In genomic region chr1:153684892-153685291, GRCh38 we compare ENCODE assay signal across 23 cellular contexts. TPM values are rescaled to one million over a fixed set of nuclear protein-coding genes. Genes with fewer than 3 reads are reported as not detected.
"Had no signal": no experiment of that assay in that cellular context is flagged by ENCODE, and none has a peak within 500 bp of the region (broad histone marks: within the 10 kb centered on the region; RNA-seq: fewer than 3 reads in every experiment).

No MANE protein-coding gene starts in this region.

- H3K4me3 Mint-ChIP-seq: mesothelial cell of epicardium; naive B cell; stimulated activated effector memory CD8-positive, alpha-beta T cell treated with anti-CD3 and anti-CD28 coated beads, Interleukin-12 subunit alpha, Interleukin-12 subunit beta, amount 100 ng/mL, for 72 hours had no signal

- H3K4me1 ChIP-seq: foreskin keratinocyte, psoas muscle had no signal

- H3K36me3 ChIP-seq: sigmoid colon had no signal

- H3K36me3 Mint-ChIP-seq: stimulated activated effector memory CD8-positive, alpha-beta T cell treated with anti-CD3 and anti-CD28 coated beads, Interleukin-12 subunit alpha, Interleukin-12 subunit beta, amount 100 ng/mL, for 72 hours had no signal

- H3K4me3 ChIP-seq: coronary artery, esophagus muscularis mucosa, heart right ventricle, mucosa of descending colon, psoas muscle, sigmoid colon, stomach, tibial artery, upper lobe of left lung had no signal

- H3K9me3 Mint-ChIP-seq: mesothelial cell of epicardium; naive B cell; stimulated activated effector memory CD8-positive, alpha-beta T cell treated with anti-CD3 and anti-CD28 coated beads, Interleukin-12 subunit alpha, Interleukin-12 subunit beta, amount 100 ng/mL, for 72 hours had no signal

- H3K9me3 ChIP-seq: esophagus muscularis mucosa, heart right ventricle, mucosa of descending colon, psoas muscle, sigmoid colon, stomach, tibial artery, upper lobe of left lung had no signal

- ATAC-seq: foreskin keratinocyte; heart right ventricle; left lobe of liver; mucosa of descending colon; psoas muscle; right cardiac atrium; stimulated activated effector memory CD8-positive, alpha-beta T cell treated with anti-CD3 and anti-CD28 coated beads, Interleukin-12 subunit alpha, Interleukin-12 subunit beta, amount 100 ng/mL, for 72 hours had no signal

- H3K27ac ChIP-seq: coronary artery, esophagus muscularis mucosa, foreskin keratinocyte, heart right ventricle, psoas muscle, sigmoid colon, stomach, tibial artery had no signal

- DNase-seq: dermis blood vessel endothelial cell; effector memory CD4-positive, alpha-beta T cell; foreskin keratinocyte; glutamatergic neuron; heart right ventricle; hypothalamus; mesenchymal stem cell; mucosa of descending colon; naive B cell; psoas muscle; right cardiac atrium; sigmoid colon; stimulated activated CD4-positive, alpha-beta T cell treated with anti-CD3 and anti-CD28 coated beads, Interleukin-2, amount 100 ng/mL, for 24 hours; stimulated activated CD4-positive, alpha-beta T cell treated with anti-CD3 and anti-CD28 coated beads, Interleukin-4, amount 100 ng/mL, for 24 hours; stimulated activated naive CD4-positive, alpha-beta T cell treated with Interleukin-2 at 50 U/mL for 16 hours; stomach; tibial artery; upper lobe of left lung had no signal

- H3K27ac Mint-ChIP-seq: mesothelial cell of epicardium; stimulated activated effector memory CD8-positive, alpha-beta T cell treated with anti-CD3 and anti-CD28 coated beads, Interleukin-12 subunit alpha, Interleukin-12 subunit beta, amount 100 ng/mL, for 72 hours had no signal

- H3K27me3 ChIP-seq: tibial artery, upper lobe of left lung had no signal

RNA-seq across cellular contexts. Expression of gene NPR1, which starts 6.4 kb away (rescaled TPM):
- total RNA-seq: foreskin keratinocyte had no signal
